Comparison of ENCODE assay signal across 1 cellular context in genomic region chr6:39178804-39179203, GRCh38.
TF ChIP-seq lines count a peak whose summit lies in the region.

No MANE protein-coding gene starts in this region.

TF ChIP-seq in HepG2, 621 proteins besides CTCF, POLR2A, EP300 and RAD21:
- TF ChIP-seq CCAR2 (optimal IDR thresholded peaks at IDR 0.05; ENCODE audit: low read depth, low read length) (no peak), KDM5A (IDR thresholded peaks at IDR 0.05; ENCODE audit: borderline replicate concordance, low read length) (no peak), CREB1 (IDR thresholded peaks at IDR 0.05) (0 out of 2 replicates have a peak, but pooled peaks have one; percentile 4), CREB1 (CRISPR knock-in tag; IDR thresholded peaks at IDR 0.05) (no peak)
